Comparison of ENCODE assay signal across 19 cellular contexts in genomic region chr19:55311797-55312196, GRCh38. TPM values are rescaled to one million over a fixed set of nuclear protein-coding genes. Genes with fewer than 3 reads are reported as not detected.
DNase-seq lines count a peak whose midpoint lies in the region; TF ChIP-seq lines count a peak whose summit lies in the region.
"Had no signal": no experiment of that assay in that cellular context is flagged by ENCODE, and none has a peak within 500 bp of the region (broad histone marks: within the 10 kb centered on the region; RNA-seq: fewer than 3 reads in every experiment).

No MANE protein-coding gene starts in this region.

- H3K4me1 Mint-ChIP-seq in nephron progenitor cell: peaks cover 26% of the 10 kb centered on the region
- no peaks in the 10 kb centered on the region for H3K4me1 Mint-ChIP-seq in progenitor cell of endocrine pancreas (ENCODE audit: low read depth)
- H3K4me1 Mint-ChIP-seq: B cell had no signal

- no peak for TF ChIP-seq CTCF in nephron progenitor cell (IDR thresholded peaks at IDR 0.05)
- no peak for TF ChIP-seq CTCF in osteoblast (IDR thresholded peaks at IDR 0.05; ENCODE audit: extremely low read depth, low read depth, low read length)
- TF ChIP-seq CTCF in progenitor cell of endocrine pancreas (IDR thresholded peaks at IDR 0.05; ENCODE audit: unreplicated experiment): no peak

- H2AFZ ChIP-seq in osteoblast (ENCODE audit: low read length): no peak overlapping the region

- H3K36me3 Mint-ChIP-seq in nephron progenitor cell (ENCODE audit: low read depth) (peaks cover 38% of the 10 kb centered on the region), progenitor cell of endocrine pancreas (ENCODE audit: insufficient read depth) (peaks cover 7% of the 10 kb centered on the region)

- H3K27me3 Mint-ChIP-seq in nephron progenitor cell (ENCODE audit: low read depth, poor library complexity) (no peaks in the 10 kb centered on the region), progenitor cell of endocrine pancreas (no peaks in the 10 kb centered on the region)
- H3K27me3 Mint-ChIP-seq: B cell; CD4-positive, alpha-beta T cell had no signal

- H3K9me3 Mint-ChIP-seq in nephron progenitor cell (no peaks in the 10 kb centered on the region), progenitor cell of endocrine pancreas (ENCODE audit: low read depth) (no peaks in the 10 kb centered on the region)
- H3K9me3 Mint-ChIP-seq: CD4-positive, alpha-beta T cell; CD8-positive, alpha-beta T cell had no signal

- no peaks in the 10 kb centered on the region for H3K9me3 ChIP-seq in osteoblast (ENCODE audit: low read depth, low read length)
- H3K9me3 ChIP-seq: A549, Caco-2 had no signal

- no peaks in the 10 kb centered on the region for H3K79me2 ChIP-seq in osteoblast (ENCODE audit: insufficient read depth, low read length)

- DNase-seq in 8988T: peak; percentile 9
- peak; percentile 53 for DNase-seq in H7
- DNase-seq in nephron progenitor cell: no peak
- peak; percentile 73 for DNase-seq in osteoblast (ENCODE audit: insufficient read length, low spot score, missing footprints)
- DNase-seq in HPDE6-E6E7 (ENCODE audit: extremely low spot score): no peak
- no peak for DNase-seq in progenitor cell of endocrine pancreas (ENCODE audit: low spot score, unreplicated experiment)
- DNase-seq in dedifferentiated amniotic fluid mesenchymal stem cell (ENCODE audit: extremely low spot score): no peak
- DNase-seq: AML-193; Caco-2; Calu3; CD4-positive, alpha-beta T cell; CD8-positive, alpha-beta T cell; DMS79 treated with DMSO at 0.1 percent for 48 hours; GF-D8 had no signal

- H3K27ac ChIP-seq in osteoblast (ENCODE audit: low read depth, low read length): no peak overlapping the region
- H3K27ac ChIP-seq: A549; BLaER1 treated with 17β-estradiol and CSF1 and Interleukin-3, amounts not matched to agents 10 nM and 100 nM; C4-2B had no signal

- peak overlapping the region; percentile 66 for H3K27ac Mint-ChIP-seq in nephron progenitor cell
- no peak overlapping the region for H3K27ac Mint-ChIP-seq in progenitor cell of endocrine pancreas
- H3K27ac Mint-ChIP-seq: B cell; CD4-positive, alpha-beta T cell; CD8-positive, alpha-beta T cell had no signal

- H4K20me1 ChIP-seq in osteoblast (ENCODE audit: insufficient read depth, low read length): no peaks in the 10 kb centered on the region

- H3K27me3 ChIP-seq in H7 (ENCODE audit: control insufficient read depth, insufficient read depth, low read length) (no peaks in the 10 kb centered on the region), osteoblast (ENCODE audit: insufficient read depth, low read length) (no peaks in the 10 kb centered on the region)
- H3K27me3 ChIP-seq: BLaER1 treated with 17β-estradiol and CSF1 and Interleukin-3, amounts not matched to agents 10 nM and 100 nM had no signal

- no peak overlapping the region for H3K4me2 ChIP-seq in osteoblast (ENCODE audit: insufficient read depth, low read length)
- H3K4me2 ChIP-seq: A549; BLaER1 treated with 17β-estradiol and CSF1 and Interleukin-3, amounts not matched to agents 10 nM and 100 nM had no signal

- H3K4me3 ChIP-seq in H7 (ENCODE audit: insufficient read depth, low read depth, low read length): no peak overlapping the region
- H3K4me3 ChIP-seq in osteoblast (ENCODE audit: insufficient read depth, low read length): no peak overlapping the region
- H3K4me3 ChIP-seq: A549; BLaER1 treated with 17β-estradiol and CSF1 and Interleukin-3, amounts not matched to agents 10 nM and 100 nM had no signal

- H3K36me3 ChIP-seq in H7 (replicated peaks; ENCODE audit: control insufficient read depth, insufficient read depth, low read length): peaks cover 14% of the 10 kb centered on the region
- H3K36me3 ChIP-seq in osteoblast (ENCODE audit: insufficient read depth, low read length): peaks cover 9% of the 10 kb centered on the region

- no peak overlapping the region for H3K4me3 Mint-ChIP-seq in nephron progenitor cell
- H3K4me3 Mint-ChIP-seq in progenitor cell of endocrine pancreas (ENCODE audit: low read depth): no peak overlapping the region
- H3K4me3 Mint-ChIP-seq: B cell; CD4-positive, alpha-beta T cell; CD8-positive, alpha-beta T cell had no signal

- H3K4me1 ChIP-seq in osteoblast (ENCODE audit: insufficient read depth, low read length): no peaks in the 10 kb centered on the region
- H3K4me1 ChIP-seq: A549, Caco-2 had no signal

RNA-seq across cellular contexts. Expression of gene TMEM150B, which starts 13.3 kb away (rescaled TPM):
- 0.24 TPM in 1 of 2 replicates, not detected in the other for total RNA-seq in H7 (2014; rRNA removed; shearing (Covaris generic))
- total RNA-seq in osteoblast (under 0.01 and 0.29 TPM in 2 replicates), progenitor cell of endocrine pancreas (not detected in 2 replicates)
- total RNA-seq: A172; B cell; Calu3; CD4-positive, alpha-beta T cell; CD8-positive, alpha-beta T cell had no signal

RNA-seq across cellular contexts. Expression of gene KMT5C, which starts 27.9 kb away (rescaled TPM):
- total RNA-seq in H7 (2014; rRNA removed; shearing (Covaris generic)): 36.1 and 58.9 TPM in 2 replicates
- total RNA-seq in osteoblast (9.7 and 10.9 TPM in 2 replicates), progenitor cell of endocrine pancreas (68.4 and 68.6 TPM in 2 replicates)

RNA-seq across cellular contexts. Expression of gene BRSK1, which starts 28.0 kb away (rescaled TPM):
- 20.3 and 31.3 TPM in 2 replicates for total RNA-seq in H7 (2014; rRNA removed; shearing (Covaris generic))
- 1.8 and 4.0 TPM in 2 replicates for total RNA-seq in osteoblast
- total RNA-seq in progenitor cell of endocrine pancreas: 67.6 and 68.7 TPM in 2 replicates

RNA-seq across cellular contexts. Expression of gene HSPBP1, which starts 31.9 kb away (rescaled TPM):
- 54.4 and 92.3 TPM in 2 replicates for total RNA-seq in H7 (2014; rRNA removed; shearing (Covaris generic))
- total RNA-seq in osteoblast (20.6 and 26.4 TPM in 2 replicates), progenitor cell of endocrine pancreas (46.1 and 46.9 TPM in 2 replicates)

RNA-seq across cellular contexts. Expression of gene COX6B2, which starts 42.7 kb away (rescaled TPM):
- 0.17 and 0.30 TPM in 2 replicates for total RNA-seq in H7 (2014; rRNA removed; shearing (Covaris generic))
- total RNA-seq in osteoblast (not detected in 2 replicates), progenitor cell of endocrine pancreas (not detected in 2 replicates)
- total RNA-seq: B cell had no signal

Comparison
In these comparisons a context has a peak if more than half of its experiments do, and no peak if none do; other contexts are left out.
1. DNase-seq: peak in 8988T (single experiment), H7 (single experiment) and osteoblast (single experiment); none in nephron progenitor cell (single experiment), HPDE6-E6E7 (single experiment), progenitor cell of endocrine pancreas (single experiment) and dedifferentiated amniotic fluid mesenchymal stem cell (single experiment).